ENCODE assay signal across 14 cellular contexts in the genomic region with DNA sequence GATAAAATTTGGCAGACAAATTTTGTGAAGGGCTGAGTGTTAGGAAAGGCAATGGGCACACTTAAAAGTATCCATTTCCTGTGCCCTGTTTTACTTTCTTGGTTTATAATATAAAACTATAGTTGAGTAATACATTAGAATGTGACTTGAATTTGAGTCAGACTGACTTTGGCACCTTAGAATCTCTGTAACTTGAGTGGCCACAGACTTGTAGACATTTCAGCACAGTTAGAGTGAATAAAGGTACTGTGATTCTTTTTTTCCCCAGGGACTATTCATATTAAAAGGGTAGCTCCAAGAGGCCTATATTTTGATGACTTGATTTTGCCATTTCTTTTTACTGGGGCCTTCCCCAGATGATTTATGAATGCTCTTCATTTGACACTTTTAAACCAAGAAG. TPM values are rescaled to one million over a fixed set of nuclear protein-coding genes. Genes with fewer than 3 reads are reported as not detected.
DNase-seq lines count a peak whose midpoint lies in the region; ATAC-seq and TF ChIP-seq lines count a peak whose summit lies in the region.
"Had no signal": no experiment of that assay in that cellular context is flagged by ENCODE, and none has a peak within 500 bp of the region (broad histone marks: within the 10 kb centered on the region; RNA-seq: fewer than 3 reads in every experiment).

No MANE protein-coding gene starts in this region.

- TF ChIP-seq CTCF in esophagus squamous epithelium (IDR thresholded peaks at IDR 0.05) = no peak

- intact Hi-C loops in esophagus squamous epithelium (cut with DNase I) = no loop called here

- H3K9ac ChIP-seq in skeletal muscle satellite cell (ENCODE audit: low read depth, low read length) = peak overlapping the region; percentile 22

- H3K9me3 ChIP-seq in esophagus squamous epithelium = no peaks in the 10 kb centered on the region
- H3K9me3 ChIP-seq in skeletal muscle satellite cell (replicated peaks; ENCODE audit: low read length) = no peaks in the 10 kb centered on the region
- H3K9me3 ChIP-seq: mucosa of descending colon had no signal

- no peak for TF ChIP-seq POLR2A in esophagus squamous epithelium (IDR thresholded peaks at IDR 0.05)

- no peak for DNase-seq in activated CD4-positive, CD25-positive, alpha-beta regulatory T cell treated with anti-CD3 and anti-CD28 coated beads, Interleukin-2, amount 50 U/mL, for 72 hours
- DNase-seq in esophagus squamous epithelium (lab: John Stamatoyannopoulos, UW) = no peak
- DNase-seq in stimulated activated CD4-positive, alpha-beta T cell treated with anti-CD3 and anti-CD28 coated beads, Interleukin-4, amount 100 ng/mL, for 1 hour = no peak
- DNase-seq: activated CD4-positive, alpha-beta T cell treated with anti-CD3 and anti-CD28 coated beads for 1 hour; mucosa of descending colon; NCI-H1436 treated with DMSO at 0.1 percent for 48 hours had no signal

- H3K4me3 ChIP-seq in esophagus squamous epithelium (no peak overlapping the region), skeletal muscle satellite cell (ENCODE audit: low read length) (peak overlapping the region; percentile 17)
- H3K4me3 ChIP-seq: hepatocyte, mucosa of descending colon had no signal

- peak overlapping the region in 3 of 4 donors; percentile 2 to 14 (median 8) for H3K27ac ChIP-seq in esophagus squamous epithelium
- H3K27ac ChIP-seq: hepatocyte, HL-60 had no signal

- peak; percentile 92 to 93 for ATAC-seq in activated CD4-positive, CD25-positive, alpha-beta regulatory T cell treated with anti-CD3 and anti-CD28 coated beads, Interleukin-2, amount 50 U/mL, for 24 hours
- ATAC-seq in SK-N-SH treated with all-trans-retinoic acid at 6 μM for 48 hours (peak; percentile 80), HG03565 (IDR thresholded peaks at IDR 0.05; ENCODE audit: unreplicated experiment) (no peak), GM18868 (IDR thresholded peaks at IDR 0.05; ENCODE audit: unreplicated experiment) (no peak)
- ATAC-seq: mucosa of descending colon had no signal

- H3K4me1 ChIP-seq in esophagus squamous epithelium = peaks cover 0 to 37% (median 13%) of the 10 kb centered on the region in 3 donors
- H3K4me1 ChIP-seq in skeletal muscle satellite cell (ENCODE audit: control insufficient read depth, insufficient read depth, low read length) = peaks cover 58% of the 10 kb centered on the region

- peak overlapping the region; percentile 67 for H3K4me2 ChIP-seq in skeletal muscle satellite cell (ENCODE audit: low read length)
- H3K4me2 ChIP-seq: hepatocyte had no signal

- peaks cover 0 to 38% (median 0%) of the 10 kb centered on the region in 3 donors for H3K36me3 ChIP-seq in esophagus squamous epithelium
- H3K36me3 ChIP-seq in skeletal muscle satellite cell (ENCODE audit: insufficient read depth, low read length) = peaks cover 13% of the 10 kb centered on the region

- H3K27me3 ChIP-seq in esophagus squamous epithelium (no peaks in the 10 kb centered on the region), skeletal muscle satellite cell (ENCODE audit: control insufficient read depth, insufficient read depth, low read length) (no peaks in the 10 kb centered on the region)
- H3K27me3 ChIP-seq: hepatocyte had no signal

TF ChIP-seq in SK-N-SH treated with all-trans-retinoic acid at 6 μM for 48 hours, 23 proteins besides CTCF, POLR2A, EP300 and RAD21:
- no peak for TF ChIP-seq TCF4 (CRISPR knock-in tag; IDR thresholded peaks at IDR 0.05; ENCODE audit: borderline replicate concordance)
- no peak for TF ChIP-seq PPARA (CRISPR knock-in tag; IDR thresholded peaks at IDR 0.05; ENCODE audit: borderline replicate concordance)
- no peak for TF ChIP-seq ISL1 (CRISPR knock-in tag; IDR thresholded peaks at IDR 0.05)
- TF ChIP-seq ZNF70 (CRISPR knock-in tag; IDR thresholded peaks at IDR 0.05) = no peak
- no peak for TF ChIP-seq RARB (CRISPR knock-in tag; IDR thresholded peaks at IDR 0.05)
- TF ChIP-seq, protein P1, sequence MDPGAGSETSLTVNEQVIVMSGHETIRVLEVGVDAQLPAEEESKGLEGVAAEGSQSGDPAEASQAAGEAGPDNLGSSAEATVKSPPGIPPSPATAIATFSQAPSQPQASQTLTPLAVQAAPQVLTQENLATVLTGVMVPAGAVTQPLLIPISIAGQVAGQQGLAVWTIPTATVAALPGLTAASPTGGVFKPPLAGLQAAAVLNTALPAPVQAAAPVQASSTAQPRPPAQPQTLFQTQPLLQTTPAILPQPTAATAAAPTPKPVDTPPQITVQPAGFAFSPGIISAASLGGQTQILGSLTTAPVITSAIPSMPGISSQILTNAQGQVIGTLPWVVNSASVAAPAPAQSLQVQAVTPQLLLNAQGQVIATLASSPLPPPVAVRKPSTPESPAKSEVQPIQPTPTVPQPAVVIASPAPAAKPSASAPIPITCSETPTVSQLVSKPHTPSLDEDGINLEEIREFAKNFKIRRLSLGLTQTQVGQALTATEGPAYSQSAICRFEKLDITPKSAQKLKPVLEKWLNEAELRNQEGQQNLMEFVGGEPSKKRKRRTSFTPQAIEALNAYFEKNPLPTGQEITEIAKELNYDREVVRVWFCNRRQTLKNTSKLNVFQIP (CRISPR knock-in tag; IDR thresholded peaks at IDR 0.05; ENCODE audit: borderline replicate concordance, low read depth) = no peak
- no peak for TF ChIP-seq ZNF565 (CRISPR knock-in tag; conservative IDR thresholded peaks at IDR 0.05; ENCODE audit: low read depth)
- no peak for TF ChIP-seq ZFP30 (CRISPR knock-in tag; IDR thresholded peaks at IDR 0.05)
- TF ChIP-seq, protein P2, sequence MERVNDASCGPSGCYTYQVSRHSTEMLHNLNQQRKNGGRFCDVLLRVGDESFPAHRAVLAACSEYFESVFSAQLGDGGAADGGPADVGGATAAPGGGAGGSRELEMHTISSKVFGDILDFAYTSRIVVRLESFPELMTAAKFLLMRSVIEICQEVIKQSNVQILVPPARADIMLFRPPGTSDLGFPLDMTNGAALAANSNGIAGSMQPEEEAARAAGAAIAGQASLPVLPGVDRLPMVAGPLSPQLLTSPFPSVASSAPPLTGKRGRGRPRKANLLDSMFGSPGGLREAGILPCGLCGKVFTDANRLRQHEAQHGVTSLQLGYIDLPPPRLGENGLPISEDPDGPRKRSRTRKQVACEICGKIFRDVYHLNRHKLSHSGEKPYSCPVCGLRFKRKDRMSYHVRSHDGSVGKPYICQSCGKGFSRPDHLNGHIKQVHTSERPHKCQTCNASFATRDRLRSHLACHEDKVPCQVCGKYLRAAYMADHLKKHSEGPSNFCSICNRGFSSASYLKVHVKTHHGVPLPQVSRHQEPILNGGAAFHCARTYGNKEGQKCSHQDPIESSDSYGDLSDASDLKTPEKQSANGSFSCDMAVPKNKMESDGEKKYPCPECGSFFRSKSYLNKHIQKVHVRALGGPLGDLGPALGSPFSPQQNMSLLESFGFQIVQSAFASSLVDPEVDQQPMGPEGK (CRISPR knock-in tag; IDR thresholded peaks at IDR 0.05; ENCODE audit: borderline replicate concordance) = no peak
- no peak for TF ChIP-seq BACH2 (CRISPR knock-in tag; IDR thresholded peaks at IDR 0.05; ENCODE audit: borderline replicate concordance)
- TF ChIP-seq TOX (CRISPR knock-in tag; IDR thresholded peaks at IDR 0.05; ENCODE audit: borderline replicate concordance) = no peak
- no peak for TF ChIP-seq ZFP3 (CRISPR knock-in tag; IDR thresholded peaks at IDR 0.05)
- TF ChIP-seq GLIS3 (CRISPR knock-in tag; IDR thresholded peaks at IDR 0.05) = no peak
- TF ChIP-seq ARNTL (CRISPR knock-in tag; IDR thresholded peaks at IDR 0.05; ENCODE audit: borderline replicate concordance, low read depth) = no peak
- TF ChIP-seq ESRRG (CRISPR knock-in tag; IDR thresholded peaks at IDR 0.05) = no peak

RNA-seq across cellular contexts. Expression of a gene that starts 22.4 kb away (rescaled TPM):
- total RNA-seq in esophagus squamous epithelium = 10 to 100 TPM; 22.5 to 39.0 (median 28.6) TPM
- total RNA-seq in skeletal muscle satellite cell (2012; rRNA removed) = 36.9 and 39.0 TPM in 2 replicates

RNA-seq across cellular contexts. Expression of a gene that starts 26.4 kb away (rescaled TPM):
- not detected for total RNA-seq in esophagus squamous epithelium
- 0.25 and 0.87 TPM in 2 replicates for total RNA-seq in skeletal muscle satellite cell (2012; rRNA removed)
- total RNA-seq: hepatocyte, mucosa of descending colon, temporal lobe had no signal

RNA-seq across cellular contexts. Expression of a gene that starts 41.6 kb away (rescaled TPM):
- total RNA-seq in esophagus squamous epithelium = not detected
- total RNA-seq in skeletal muscle satellite cell (2012; rRNA removed) = 0.76 and 0.87 TPM in 2 replicates
- total RNA-seq: hepatocyte, temporal lobe had no signal

Comparison
In these comparisons a context has a peak if more than half of its experiments do, and no peak if none do; other contexts are left out.
1. ATAC-seq: peak in activated CD4-positive, CD25-positive, alpha-beta regulatory T cell treated with anti-CD3 and anti-CD28 coated beads, Interleukin-2, amount 50 U/mL, for 24 hours (2 of 2) and SK-N-SH treated with all-trans-retinoic acid at 6 μM for 48 hours (single experiment); none in HG03565 (single experiment) and GM18868 (single experiment).